8 cellular contexts compared by ENCODE assay signal in genomic region chr21:46325073-46325912, GRCh38. TPM values are rescaled to one million over a fixed set of nuclear protein-coding genes. Genes with fewer than 3 reads are reported as not detected.
DNase-seq lines count a peak whose midpoint lies in the region; ATAC-seq and TF ChIP-seq lines count a peak whose summit lies in the region.

No MANE protein-coding gene starts in this region.

- H3K27ac ChIP-seq in WERI-Rb-1 (peak overlapping the region; percentile 100), colonic mucosa (peak overlapping the region; percentile 98), left lung (peak overlapping the region; percentile 76 to 97)

- peak overlapping the region; percentile 64 to 81 for H3K9ac ChIP-seq in colonic mucosa (ENCODE audit: low read depth in 2 of 2, low read length in 2 of 2)

- DNase-seq in activated gamma-delta T cell treated with Interleukin-2 at 50 U/mL for 16 hours: peak; percentile 19
- no peak for DNase-seq in activated gamma-delta T cell (lab: John Stamatoyannopoulos, UW)
- DNase-seq in NCI-H1092 treated with DMSO at 0.1 percent for 48 hours (lab: John Stamatoyannopoulos, UW): peak; percentile 70
- DNase-seq in WERI-Rb-1: peak; percentile 83
- peak; percentile 60 for DNase-seq in colonic mucosa
- peak; percentile 55 to 89 for DNase-seq in left lung
- peak in 2 of 3 experiments; percentile 11 to 48 for DNase-seq in stimulated activated CD4-positive, alpha-beta T cell treated with anti-CD3 and anti-CD28 coated beads, TNF-alpha, amount 100 ng/mL, for 24 hours (ENCODE audit: low read depth in 3 of 3)
- DNase-seq in KG1 (lab: John Stamatoyannopoulos, UW): no peak

- no peaks in the 10 kb centered on the region for H3K27me3 ChIP-seq in WERI-Rb-1 (ENCODE audit: insufficient read depth, low read depth, severe bottlenecking)
- H3K27me3 ChIP-seq in colonic mucosa: no peaks in the 10 kb centered on the region
- H3K27me3 ChIP-seq in left lung: no peaks in the 10 kb centered on the region

- H3K36me3 ChIP-seq in WERI-Rb-1 (peaks cover 75% of the 10 kb centered on the region), colonic mucosa (no peaks in the 10 kb centered on the region), left lung (peaks cover 0 to 37% of the 10 kb centered on the region in 2 donors)

- ATAC-seq in left lung: peak; percentile 34

- TF ChIP-seq CTCF in WERI-Rb-1 (IDR thresholded peaks at IDR 0.05; ENCODE audit: low read depth, low read length) (peak; percentile 51), colonic mucosa (IDR thresholded peaks at IDR 0.05) (no peak), left lung (IDR thresholded peaks at IDR 0.05) (no peak)

- H3K4me1 ChIP-seq in colonic mucosa (no peaks in the 10 kb centered on the region), left lung (peaks cover 17 to 41% of the 10 kb centered on the region in 2 donors)

- H3K4me3 ChIP-seq in WERI-Rb-1 (ENCODE audit: low read depth, low read length) (peak overlapping the region; percentile 71), colonic mucosa (peak overlapping the region; percentile 74), left lung (peak overlapping the region; percentile 99)

- intact Hi-C loops in colonic mucosa (cut with DNase I) (loop anchor here (10.0 kb wide), 1 partner anchor 100 kb away; the partner anchor contains the start of gene LSS), left lung (cut with DNase I) (no loop called here)

- H3K9me3 ChIP-seq in WERI-Rb-1 (ENCODE audit: severe bottlenecking) (peaks cover 15% of the 10 kb centered on the region), colonic mucosa (no peaks in the 10 kb centered on the region), left lung (no peaks in the 10 kb centered on the region)

RNA-seq across cellular contexts. Expression of gene PCNT, which starts 1.3 kb away (rescaled TPM):
- total RNA-seq in colonic mucosa (10 to 100 TPM; 15.1 to 32.5 TPM), left lung (10 to 100 TPM; 25.7 to 33.1 TPM)

RNA-seq across cellular contexts. Expression of gene C21orf58, which starts 1.6 kb away (rescaled TPM):
- total RNA-seq in colonic mucosa (10 to 100 TPM in 1 of 2 donors, 1 to 10 TPM in 1; 5.5 to 25.7 TPM), left lung (1 to 10 TPM; 5.8 to 6.4 TPM)

RNA-seq across cellular contexts. Expression of gene YBEY, which starts 39.2 kb away (rescaled TPM):
- total RNA-seq in colonic mucosa (10 to 100 TPM in 1 of 2 donors, 1 to 10 TPM in 1; 8.0 to 12.4 TPM), left lung (10 to 100 TPM in 1 of 2 donors, 1 to 10 TPM in 1; 6.1 to 12.6 TPM)

RNA-seq across cellular contexts. Expression of gene MCM3AP, which starts 39.9 kb away (rescaled TPM):
- 100 to 1,000 TPM in 1 of 2 donors, 10 to 100 TPM in 1; 68.4 to 112 TPM for total RNA-seq in colonic mucosa
- 10 to 100 TPM; 77.4 to 91.5 TPM for total RNA-seq in left lung

Comparison
In these comparisons a context has a peak if more than half of its experiments do, and no peak if none do; other contexts are left out.
1. DNase-seq: peak in activated gamma-delta T cell treated with Interleukin-2 at 50 U/mL for 16 hours (single experiment), NCI-H1092 treated with DMSO at 0.1 percent for 48 hours (single experiment), WERI-Rb-1 (single experiment), colonic mucosa (single experiment), left lung (2 of 2) and stimulated activated CD4-positive, alpha-beta T cell treated with anti-CD3 and anti-CD28 coated beads, TNF-alpha, amount 100 ng/mL, for 24 hours (2 of 3); none in activated gamma-delta T cell (single experiment) and KG1 (single experiment).
2. Peak in every context shown above with its lines, with median percentiles within 50 percentile points of each other: H3K27ac ChIP-seq and H3K4me3 ChIP-seq.